Comparison of ENCODE assay signal across 1 cellular context in the genomic region with DNA sequence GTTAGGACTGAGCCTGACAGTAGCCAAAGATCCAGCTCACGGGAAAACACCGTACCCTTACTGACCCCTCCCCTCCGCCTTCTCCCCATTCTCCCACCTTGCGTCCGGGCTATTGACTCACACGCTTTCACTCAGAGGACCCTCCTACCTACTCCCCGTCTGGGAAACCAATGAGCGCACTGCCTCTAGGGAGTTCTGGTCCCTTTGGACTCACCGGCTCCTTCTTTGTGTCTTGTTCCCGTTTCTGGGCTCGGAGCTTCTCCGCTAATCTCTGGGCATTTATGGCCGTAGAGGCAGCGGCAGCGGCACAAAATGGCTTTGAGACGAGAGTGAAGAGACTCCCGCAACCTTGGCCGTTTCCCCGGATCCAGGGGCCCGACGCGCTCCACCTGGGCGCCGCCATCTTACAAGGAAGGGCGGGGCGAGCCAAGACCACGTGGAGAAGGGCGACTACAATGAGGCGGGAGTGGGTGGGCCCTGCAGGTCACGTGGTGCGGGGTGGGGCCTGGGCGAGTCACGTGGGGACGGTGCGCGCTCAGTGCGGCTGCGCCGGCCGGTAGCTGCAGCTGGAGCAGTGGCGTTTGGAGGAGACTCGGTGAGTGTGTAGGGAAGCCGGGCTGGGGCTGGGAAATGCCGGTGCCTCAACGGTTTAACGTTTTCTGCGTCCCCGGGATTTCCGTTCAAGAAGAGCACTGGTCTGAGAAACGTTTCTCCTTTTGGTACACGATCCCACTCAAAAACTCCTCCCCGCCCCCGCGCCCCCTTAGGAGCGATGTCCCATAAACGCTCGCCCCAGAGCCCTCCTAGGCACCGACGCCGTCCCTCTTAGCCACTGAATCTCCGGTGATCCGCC.
TF ChIP-seq lines count a peak whose summit lies in the region.

A gene (plus strand): TSS at position 547 of the 853 bp plus-strand sequence. CDS start 23,220 bp downstream, outside the sequence.
A gene with protein sequence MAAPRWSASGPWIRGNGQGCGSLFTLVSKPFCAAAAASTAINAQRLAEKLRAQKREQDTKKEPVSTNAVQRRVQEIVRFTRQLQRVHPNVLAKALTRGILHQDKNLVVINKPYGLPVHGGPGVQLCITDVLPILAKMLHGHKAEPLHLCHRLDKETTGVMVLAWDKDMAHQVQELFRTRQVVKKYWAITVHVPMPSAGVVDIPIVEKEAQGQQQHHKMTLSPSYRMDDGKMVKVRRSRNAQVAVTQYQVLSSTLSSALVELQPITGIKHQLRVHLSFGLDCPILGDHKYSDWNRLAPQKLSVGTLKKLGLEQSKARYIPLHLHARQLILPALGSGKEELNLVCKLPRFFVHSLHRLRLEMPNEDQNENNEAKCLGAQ (minus strand): TSS at position 415 of the 853 bp plus-strand sequence. CDS start 12 bp downstream, at position 403.

TF ChIP-seq in WTC11, 78 proteins besides CTCF, POLR2A, EP300 and RAD21 (continued from another document and continues in another):
- TF ChIP-seq ZNF232 (CRISPR knock-in tag; IDR thresholded peaks at IDR 0.05) (peak; percentile 8; the same call in 1 of the 2 replicates), JAZF1 (CRISPR knock-in tag; IDR thresholded peaks at IDR 0.05) (no peak), ESRRA (CRISPR knock-in tag; IDR thresholded peaks at IDR 0.05; ENCODE audit: borderline replicate concordance) (no peak), ZNF219 (CRISPR knock-in tag; IDR thresholded peaks at IDR 0.05; ENCODE audit: borderline replicate concordance) (no peak), ZNF138 (CRISPR knock-in tag; conservative IDR thresholded peaks at IDR 0.05) (no peak), JUN (CRISPR knock-in tag; IDR thresholded peaks at IDR 0.05) (peak; percentile 58; the same call in 1 of the 2 replicates), NR2C2 (CRISPR knock-in tag; IDR thresholded peaks at IDR 0.05) (peak; percentile 54; the same call in 1 of the 2 replicates)
- TF ChIP-seq, protein P1, sequence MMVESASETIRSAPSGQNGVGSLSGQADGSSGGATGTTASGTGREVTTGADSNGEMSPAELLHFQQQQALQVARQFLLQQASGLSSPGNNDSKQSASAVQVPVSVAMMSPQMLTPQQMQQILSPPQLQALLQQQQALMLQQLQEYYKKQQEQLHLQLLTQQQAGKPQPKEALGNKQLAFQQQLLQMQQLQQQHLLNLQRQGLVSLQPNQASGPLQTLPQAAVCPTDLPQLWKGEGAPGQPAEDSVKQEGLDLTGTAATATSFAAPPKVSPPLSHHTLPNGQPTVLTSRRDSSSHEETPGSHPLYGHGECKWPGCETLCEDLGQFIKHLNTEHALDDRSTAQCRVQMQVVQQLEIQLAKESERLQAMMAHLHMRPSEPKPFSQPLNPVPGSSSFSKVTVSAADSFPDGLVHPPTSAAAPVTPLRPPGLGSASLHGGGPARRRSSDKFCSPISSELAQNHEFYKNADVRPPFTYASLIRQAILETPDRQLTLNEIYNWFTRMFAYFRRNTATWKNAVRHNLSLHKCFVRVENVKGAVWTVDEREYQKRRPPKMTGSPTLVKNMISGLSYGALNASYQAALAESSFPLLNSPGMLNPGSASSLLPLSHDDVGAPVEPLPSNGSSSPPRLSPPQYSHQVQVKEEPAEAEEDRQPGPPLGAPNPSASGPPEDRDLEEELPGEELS (CRISPR knock-in tag; IDR thresholded peaks at IDR 0.05), result no peak
- TF ChIP-seq, protein P2, sequence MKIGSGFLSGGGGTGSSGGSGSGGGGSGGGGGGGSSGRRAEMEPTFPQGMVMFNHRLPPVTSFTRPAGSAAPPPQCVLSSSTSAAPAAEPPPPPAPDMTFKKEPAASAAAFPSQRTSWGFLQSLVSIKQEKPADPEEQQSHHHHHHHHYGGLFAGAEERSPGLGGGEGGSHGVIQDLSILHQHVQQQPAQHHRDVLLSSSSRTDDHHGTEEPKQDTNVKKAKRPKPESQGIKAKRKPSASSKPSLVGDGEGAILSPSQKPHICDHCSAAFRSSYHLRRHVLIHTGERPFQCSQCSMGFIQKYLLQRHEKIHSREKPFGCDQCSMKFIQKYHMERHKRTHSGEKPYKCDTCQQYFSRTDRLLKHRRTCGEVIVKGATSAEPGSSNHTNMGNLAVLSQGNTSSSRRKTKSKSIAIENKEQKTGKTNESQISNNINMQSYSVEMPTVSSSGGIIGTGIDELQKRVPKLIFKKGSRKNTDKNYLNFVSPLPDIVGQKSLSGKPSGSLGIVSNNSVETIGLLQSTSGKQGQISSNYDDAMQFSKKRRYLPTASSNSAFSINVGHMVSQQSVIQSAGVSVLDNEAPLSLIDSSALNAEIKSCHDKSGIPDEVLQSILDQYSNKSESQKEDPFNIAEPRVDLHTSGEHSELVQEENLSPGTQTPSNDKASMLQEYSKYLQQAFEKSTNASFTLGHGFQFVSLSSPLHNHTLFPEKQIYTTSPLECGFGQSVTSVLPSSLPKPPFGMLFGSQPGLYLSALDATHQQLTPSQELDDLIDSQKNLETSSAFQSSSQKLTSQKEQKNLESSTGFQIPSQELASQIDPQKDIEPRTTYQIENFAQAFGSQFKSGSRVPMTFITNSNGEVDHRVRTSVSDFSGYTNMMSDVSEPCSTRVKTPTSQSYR (CRISPR knock-in tag; IDR thresholded peaks at IDR 0.05), result peak; percentile 55; the same call in 1 of the 2 replicates
- TF ChIP-seq, protein P3, sequence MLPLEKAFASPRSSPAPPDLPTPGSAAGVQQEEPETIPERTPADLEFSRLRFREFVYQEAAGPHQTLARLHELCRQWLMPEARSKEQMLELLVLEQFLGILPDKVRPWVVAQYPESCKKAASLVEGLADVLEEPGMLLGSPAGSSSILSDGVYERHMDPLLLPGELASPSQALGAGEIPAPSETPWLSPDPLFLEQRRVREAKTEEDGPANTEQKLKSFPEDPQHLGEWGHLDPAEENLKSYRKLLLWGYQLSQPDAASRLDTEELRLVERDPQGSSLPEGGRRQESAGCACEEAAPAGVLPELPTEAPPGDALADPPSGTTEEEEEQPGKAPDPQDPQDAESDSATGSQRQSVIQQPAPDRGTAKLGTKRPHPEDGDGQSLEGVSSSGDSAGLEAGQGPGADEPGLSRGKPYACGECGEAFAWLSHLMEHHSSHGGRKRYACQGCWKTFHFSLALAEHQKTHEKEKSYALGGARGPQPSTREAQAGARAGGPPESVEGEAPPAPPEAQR (CRISPR knock-in tag; IDR thresholded peaks at IDR 0.05), result no peak
- TF ChIP-seq, protein P4, sequence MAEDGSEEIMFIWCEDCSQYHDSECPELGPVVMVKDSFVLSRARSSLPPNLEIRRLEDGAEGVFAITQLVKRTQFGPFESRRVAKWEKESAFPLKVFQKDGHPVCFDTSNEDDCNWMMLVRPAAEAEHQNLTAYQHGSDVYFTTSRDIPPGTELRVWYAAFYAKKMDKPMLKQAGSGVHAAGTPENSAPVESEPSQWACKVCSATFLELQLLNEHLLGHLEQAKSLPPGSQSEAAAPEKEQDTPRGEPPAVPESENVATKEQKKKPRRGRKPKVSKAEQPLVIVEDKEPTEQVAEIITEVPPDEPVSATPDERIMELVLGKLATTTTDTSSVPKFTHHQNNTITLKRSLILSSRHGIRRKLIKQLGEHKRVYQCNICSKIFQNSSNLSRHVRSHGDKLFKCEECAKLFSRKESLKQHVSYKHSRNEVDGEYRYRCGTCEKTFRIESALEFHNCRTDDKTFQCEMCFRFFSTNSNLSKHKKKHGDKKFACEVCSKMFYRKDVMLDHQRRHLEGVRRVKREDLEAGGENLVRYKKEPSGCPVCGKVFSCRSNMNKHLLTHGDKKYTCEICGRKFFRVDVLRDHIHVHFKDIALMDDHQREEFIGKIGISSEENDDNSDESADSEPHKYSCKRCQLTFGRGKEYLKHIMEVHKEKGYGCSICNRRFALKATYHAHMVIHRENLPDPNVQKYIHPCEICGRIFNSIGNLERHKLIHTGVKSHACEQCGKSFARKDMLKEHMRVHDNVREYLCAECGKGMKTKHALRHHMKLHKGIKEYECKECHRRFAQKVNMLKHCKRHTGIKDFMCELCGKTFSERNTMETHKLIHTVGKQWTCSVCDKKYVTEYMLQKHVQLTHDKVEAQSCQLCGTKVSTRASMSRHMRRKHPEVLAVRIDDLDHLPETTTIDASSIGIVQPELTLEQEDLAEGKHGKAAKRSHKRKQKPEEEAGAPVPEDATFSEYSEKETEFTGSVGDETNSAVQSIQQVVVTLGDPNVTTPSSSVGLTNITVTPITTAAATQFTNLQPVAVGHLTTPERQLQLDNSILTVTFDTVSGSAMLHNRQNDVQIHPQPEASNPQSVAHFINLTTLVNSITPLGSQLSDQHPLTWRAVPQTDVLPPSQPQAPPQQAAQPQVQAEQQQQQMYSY (CRISPR knock-in tag; IDR thresholded peaks at IDR 0.05), result 0 out of 2 replicates have a peak, but pooled peaks have one; percentile 14
- TF ChIP-seq, protein P5, sequence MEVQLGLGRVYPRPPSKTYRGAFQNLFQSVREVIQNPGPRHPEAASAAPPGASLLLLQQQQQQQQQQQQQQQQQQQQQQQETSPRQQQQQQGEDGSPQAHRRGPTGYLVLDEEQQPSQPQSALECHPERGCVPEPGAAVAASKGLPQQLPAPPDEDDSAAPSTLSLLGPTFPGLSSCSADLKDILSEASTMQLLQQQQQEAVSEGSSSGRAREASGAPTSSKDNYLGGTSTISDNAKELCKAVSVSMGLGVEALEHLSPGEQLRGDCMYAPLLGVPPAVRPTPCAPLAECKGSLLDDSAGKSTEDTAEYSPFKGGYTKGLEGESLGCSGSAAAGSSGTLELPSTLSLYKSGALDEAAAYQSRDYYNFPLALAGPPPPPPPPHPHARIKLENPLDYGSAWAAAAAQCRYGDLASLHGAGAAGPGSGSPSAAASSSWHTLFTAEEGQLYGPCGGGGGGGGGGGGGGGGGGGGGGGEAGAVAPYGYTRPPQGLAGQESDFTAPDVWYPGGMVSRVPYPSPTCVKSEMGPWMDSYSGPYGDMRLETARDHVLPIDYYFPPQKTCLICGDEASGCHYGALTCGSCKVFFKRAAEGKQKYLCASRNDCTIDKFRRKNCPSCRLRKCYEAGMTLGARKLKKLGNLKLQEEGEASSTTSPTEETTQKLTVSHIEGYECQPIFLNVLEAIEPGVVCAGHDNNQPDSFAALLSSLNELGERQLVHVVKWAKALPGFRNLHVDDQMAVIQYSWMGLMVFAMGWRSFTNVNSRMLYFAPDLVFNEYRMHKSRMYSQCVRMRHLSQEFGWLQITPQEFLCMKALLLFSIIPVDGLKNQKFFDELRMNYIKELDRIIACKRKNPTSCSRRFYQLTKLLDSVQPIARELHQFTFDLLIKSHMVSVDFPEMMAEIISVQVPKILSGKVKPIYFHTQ (CRISPR knock-in tag; IDR thresholded peaks at IDR 0.05), result no peak
- TF ChIP-seq, protein P6, sequence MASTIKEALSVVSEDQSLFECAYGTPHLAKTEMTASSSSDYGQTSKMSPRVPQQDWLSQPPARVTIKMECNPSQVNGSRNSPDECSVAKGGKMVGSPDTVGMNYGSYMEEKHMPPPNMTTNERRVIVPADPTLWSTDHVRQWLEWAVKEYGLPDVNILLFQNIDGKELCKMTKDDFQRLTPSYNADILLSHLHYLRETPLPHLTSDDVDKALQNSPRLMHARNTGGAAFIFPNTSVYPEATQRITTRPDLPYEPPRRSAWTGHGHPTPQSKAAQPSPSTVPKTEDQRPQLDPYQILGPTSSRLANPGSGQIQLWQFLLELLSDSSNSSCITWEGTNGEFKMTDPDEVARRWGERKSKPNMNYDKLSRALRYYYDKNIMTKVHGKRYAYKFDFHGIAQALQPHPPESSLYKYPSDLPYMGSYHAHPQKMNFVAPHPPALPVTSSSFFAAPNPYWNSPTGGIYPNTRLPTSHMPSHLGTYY (CRISPR knock-in tag; IDR thresholded peaks at IDR 0.05), result no peak
- TF ChIP-seq, protein P7, sequence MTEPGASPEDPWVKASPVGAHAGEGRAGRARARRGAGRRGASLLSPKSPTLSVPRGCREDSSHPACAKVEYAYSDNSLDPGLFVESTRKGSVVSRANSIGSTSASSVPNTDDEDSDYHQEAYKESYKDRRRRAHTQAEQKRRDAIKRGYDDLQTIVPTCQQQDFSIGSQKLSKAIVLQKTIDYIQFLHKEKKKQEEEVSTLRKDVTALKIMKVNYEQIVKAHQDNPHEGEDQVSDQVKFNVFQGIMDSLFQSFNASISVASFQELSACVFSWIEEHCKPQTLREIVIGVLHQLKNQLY (CRISPR knock-in tag; IDR thresholded peaks at IDR 0.05), result no peak
- TF ChIP-seq, protein P8, sequence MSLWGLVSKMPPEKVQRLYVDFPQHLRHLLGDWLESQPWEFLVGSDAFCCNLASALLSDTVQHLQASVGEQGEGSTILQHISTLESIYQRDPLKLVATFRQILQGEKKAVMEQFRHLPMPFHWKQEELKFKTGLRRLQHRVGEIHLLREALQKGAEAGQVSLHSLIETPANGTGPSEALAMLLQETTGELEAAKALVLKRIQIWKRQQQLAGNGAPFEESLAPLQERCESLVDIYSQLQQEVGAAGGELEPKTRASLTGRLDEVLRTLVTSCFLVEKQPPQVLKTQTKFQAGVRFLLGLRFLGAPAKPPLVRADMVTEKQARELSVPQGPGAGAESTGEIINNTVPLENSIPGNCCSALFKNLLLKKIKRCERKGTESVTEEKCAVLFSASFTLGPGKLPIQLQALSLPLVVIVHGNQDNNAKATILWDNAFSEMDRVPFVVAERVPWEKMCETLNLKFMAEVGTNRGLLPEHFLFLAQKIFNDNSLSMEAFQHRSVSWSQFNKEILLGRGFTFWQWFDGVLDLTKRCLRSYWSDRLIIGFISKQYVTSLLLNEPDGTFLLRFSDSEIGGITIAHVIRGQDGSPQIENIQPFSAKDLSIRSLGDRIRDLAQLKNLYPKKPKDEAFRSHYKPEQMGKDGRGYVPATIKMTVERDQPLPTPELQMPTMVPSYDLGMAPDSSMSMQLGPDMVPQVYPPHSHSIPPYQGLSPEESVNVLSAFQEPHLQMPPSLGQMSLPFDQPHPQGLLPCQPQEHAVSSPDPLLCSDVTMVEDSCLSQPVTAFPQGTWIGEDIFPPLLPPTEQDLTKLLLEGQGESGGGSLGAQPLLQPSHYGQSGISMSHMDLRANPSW (CRISPR knock-in tag; conservative IDR thresholded peaks at IDR 0.05; ENCODE audit: low read depth), result no peak
- TF ChIP-seq, protein P9, sequence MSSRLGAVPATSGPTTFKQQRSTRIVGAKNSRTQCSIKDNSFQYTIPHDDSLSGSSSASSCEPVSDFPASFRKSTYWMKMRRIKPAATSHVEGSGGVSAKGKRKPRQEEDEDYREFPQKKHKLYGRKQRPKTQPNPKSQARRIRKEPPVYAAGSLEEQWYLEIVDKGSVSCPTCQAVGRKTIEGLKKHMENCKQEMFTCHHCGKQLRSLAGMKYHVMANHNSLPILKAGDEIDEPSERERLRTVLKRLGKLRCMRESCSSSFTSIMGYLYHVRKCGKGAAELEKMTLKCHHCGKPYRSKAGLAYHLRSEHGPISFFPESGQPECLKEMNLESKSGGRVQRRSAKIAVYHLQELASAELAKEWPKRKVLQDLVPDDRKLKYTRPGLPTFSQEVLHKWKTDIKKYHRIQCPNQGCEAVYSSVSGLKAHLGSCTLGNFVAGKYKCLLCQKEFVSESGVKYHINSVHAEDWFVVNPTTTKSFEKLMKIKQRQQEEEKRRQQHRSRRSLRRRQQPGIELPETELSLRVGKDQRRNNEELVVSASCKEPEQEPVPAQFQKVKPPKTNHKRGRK (CRISPR knock-in tag; IDR thresholded peaks at IDR 0.05; ENCODE audit: borderline replicate concordance), result no peak
- TF ChIP-seq, protein P10, sequence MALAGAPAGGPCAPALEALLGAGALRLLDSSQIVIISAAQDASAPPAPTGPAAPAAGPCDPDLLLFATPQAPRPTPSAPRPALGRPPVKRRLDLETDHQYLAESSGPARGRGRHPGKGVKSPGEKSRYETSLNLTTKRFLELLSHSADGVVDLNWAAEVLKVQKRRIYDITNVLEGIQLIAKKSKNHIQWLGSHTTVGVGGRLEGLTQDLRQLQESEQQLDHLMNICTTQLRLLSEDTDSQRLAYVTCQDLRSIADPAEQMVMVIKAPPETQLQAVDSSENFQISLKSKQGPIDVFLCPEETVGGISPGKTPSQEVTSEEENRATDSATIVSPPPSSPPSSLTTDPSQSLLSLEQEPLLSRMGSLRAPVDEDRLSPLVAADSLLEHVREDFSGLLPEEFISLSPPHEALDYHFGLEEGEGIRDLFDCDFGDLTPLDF (CRISPR knock-in tag; IDR thresholded peaks at IDR 0.05), result peak; percentile 55; the same call in 1 of the 2 replicates
